Comparison of ENCODE assay signal across 11 cellular contexts in the genomic region with DNA sequence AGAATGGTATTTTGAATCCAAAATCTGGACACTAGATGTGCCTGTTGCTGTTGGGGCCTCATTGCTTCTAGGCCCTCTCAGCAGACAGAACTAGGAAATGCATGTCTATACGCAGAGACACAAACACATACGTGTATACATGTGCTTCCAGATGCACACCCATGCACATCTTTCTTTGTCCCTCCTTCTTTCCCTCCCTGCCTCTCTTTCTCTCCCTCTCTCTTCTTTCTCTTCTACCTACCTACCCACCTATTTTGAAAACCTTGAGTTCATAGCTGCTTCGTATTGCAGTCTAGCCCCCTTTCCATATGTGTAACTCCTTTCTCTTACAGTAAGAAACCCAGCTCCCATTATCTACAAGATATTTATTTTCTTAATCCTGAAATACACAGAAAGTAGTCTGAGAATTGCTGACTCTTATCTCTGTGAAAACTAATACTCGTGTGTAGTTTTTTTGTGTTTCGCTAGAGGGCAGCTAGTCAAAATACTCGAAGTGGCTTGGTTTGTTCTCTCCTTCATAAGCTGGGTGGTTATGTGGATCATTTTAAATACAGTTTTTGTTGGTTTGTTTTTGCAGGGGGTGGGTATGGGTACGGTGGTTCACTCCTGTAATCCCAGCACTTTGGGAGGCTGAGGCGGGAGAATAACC. TPM values are rescaled to one million over a fixed set of nuclear protein-coding genes. Genes with fewer than 3 reads are reported as not detected.
DNase-seq lines count a peak whose midpoint lies in the region; ATAC-seq and TF ChIP-seq lines count a peak whose summit lies in the region.
"Had no signal": no experiment of that assay in that cellular context is flagged by ENCODE, and none has a peak within 500 bp of the region (broad histone marks: within the 10 kb centered on the region; RNA-seq: fewer than 3 reads in every experiment).

No MANE protein-coding gene starts in this region.

- H3K4me1 Mint-ChIP-seq in nephron: peaks cover 5% of the 10 kb centered on the region
- peaks cover 0 to 2% (median 0%) of the 10 kb centered on the region in 4 donors for H3K4me1 Mint-ChIP-seq in naive thymus-derived CD8-positive, alpha-beta T cell
- H3K4me1 Mint-ChIP-seq: central memory CD8-positive, alpha-beta T cell had no signal

- no peaks in the 10 kb centered on the region for H3K27me3 Mint-ChIP-seq in nephron (ENCODE audit: low read depth)
- H3K27me3 Mint-ChIP-seq in naive thymus-derived CD8-positive, alpha-beta T cell: no peaks in the 10 kb centered on the region
- H3K27me3 Mint-ChIP-seq: central memory CD8-positive, alpha-beta T cell had no signal

- no peak for ATAC-seq in GM21447 (IDR thresholded peaks at IDR 0.05; ENCODE audit: unreplicated experiment)
- no peak for ATAC-seq in HG03095 (IDR thresholded peaks at IDR 0.05; ENCODE audit: unreplicated experiment)
- no peak for ATAC-seq in naive thymus-derived CD8-positive, alpha-beta T cell

- no peak overlapping the region for H3K4me3 Mint-ChIP-seq in nephron
- no peak overlapping the region for H3K4me3 Mint-ChIP-seq in naive thymus-derived CD8-positive, alpha-beta T cell
- H3K4me3 Mint-ChIP-seq: central memory CD8-positive, alpha-beta T cell had no signal

- no peaks in the 10 kb centered on the region for H3K36me3 ChIP-seq in GM06990 (ENCODE audit: control insufficient read depth, insufficient read depth, low read length)

- in situ Hi-C loops in T47D (cut with HindIII; ENCODE audit: low pct_unique_long_range_greater_than_20kb, low sequenced_read_pairs): no loop called here

- H3K27ac Mint-ChIP-seq in nephron: peak overlapping the region; percentile 23 to 64 (median 31)
- no peak overlapping the region for H3K27ac Mint-ChIP-seq in naive thymus-derived CD8-positive, alpha-beta T cell

- no peak overlapping the region for H3K4me3 ChIP-seq in GM06990 (replicated peaks; ENCODE audit: low read depth, low read length)

- POLR2A ChIA-PET in naive thymus-derived CD8-positive, alpha-beta T cell (lab: Charles Lee): no interaction called here

- H3K9me3 Mint-ChIP-seq in nephron: no peaks in the 10 kb centered on the region
- H3K9me3 Mint-ChIP-seq in naive thymus-derived CD8-positive, alpha-beta T cell: no peaks in the 10 kb centered on the region
- H3K9me3 Mint-ChIP-seq: central memory CD8-positive, alpha-beta T cell had no signal

- peak; percentile 44 for TF ChIP-seq CTCF in GM06990 (IDR thresholded peaks at IDR 0.05; ENCODE audit: insufficient read depth, low read length, poor library complexity, severe bottlenecking)
- peak in 2 of 3 experiments; percentile 33 to 51 for TF ChIP-seq CTCF in nephron (IDR thresholded peaks at IDR 0.05; ENCODE audit: unreplicated experiment in 3 of 3)

- no peaks in the 10 kb centered on the region for H3K27me3 ChIP-seq in GM06990 (replicated peaks; ENCODE audit: control insufficient read depth, insufficient read depth, low read length)

- peaks cover 17% of the 10 kb centered on the region for H3K36me3 Mint-ChIP-seq in nephron (ENCODE audit: low read depth)
- H3K36me3 Mint-ChIP-seq in naive thymus-derived CD8-positive, alpha-beta T cell: peaks cover 0 to 1% (median 0%) of the 10 kb centered on the region in 3 donors

- DNase-seq in GM06990 (ENCODE audit: extremely low read depth, insufficient read length) (no peak), MV-4-11 (lab: John Stamatoyannopoulos, UW) (peak; percentile 23), T47D (ENCODE audit: low read depth in 1 of 2, low spot score in 1 of 2) (peak; percentile 34 to 68)
- no peak for DNase-seq in activated effector memory CD4-positive, alpha-beta T cell treated with Interleukin-2 at 50 U/mL for 16 hours
- DNase-seq in naive thymus-derived CD8-positive, alpha-beta T cell: no peak
- DNase-seq: activated CD4-positive, alpha-beta T cell treated with anti-CD3 and anti-CD28 coated beads for 1 hour; NCI-H1694 treated with DMSO at 0.1 percent for 48 hours had no signal

RNA-seq across cellular contexts. Expression of gene RPL32, which starts 18.5 kb away (rescaled TPM):
- 1,000 to 10,000 TPM; 4,123 to 4,303 TPM for total RNA-seq in naive thymus-derived CD8-positive, alpha-beta T cell
- polyA plus RNA-seq in naive thymus-derived CD8-positive, alpha-beta T cell: 1,000 to 10,000 TPM; 4,376 to 5,220 (median 4,420) TPM

RNA-seq across cellular contexts. Expression of gene CAND2, which starts 26.4 kb away (rescaled TPM):
- total RNA-seq in naive thymus-derived CD8-positive, alpha-beta T cell: 1 to 10 TPM; 4.1 to 4.3 TPM
- 1 to 10 TPM; 1.8 to 3.6 (median 2.6) TPM for polyA plus RNA-seq in naive thymus-derived CD8-positive, alpha-beta T cell

Comparison
In these comparisons a context has a peak if more than half of its experiments do, and no peak if none do; other contexts are left out.
1. DNase-seq: peak in MV-4-11 (single experiment) and T47D (2 of 2); none in GM06990 (single experiment), activated effector memory CD4-positive, alpha-beta T cell treated with Interleukin-2 at 50 U/mL for 16 hours (single experiment) and naive thymus-derived CD8-positive, alpha-beta T cell (0 of 10).
2. H3K27ac Mint-ChIP-seq: peak in nephron (3 of 3); none in naive thymus-derived CD8-positive, alpha-beta T cell (0 of 10).